1 cellular context compared by ENCODE assay signal in the genomic region with DNA sequence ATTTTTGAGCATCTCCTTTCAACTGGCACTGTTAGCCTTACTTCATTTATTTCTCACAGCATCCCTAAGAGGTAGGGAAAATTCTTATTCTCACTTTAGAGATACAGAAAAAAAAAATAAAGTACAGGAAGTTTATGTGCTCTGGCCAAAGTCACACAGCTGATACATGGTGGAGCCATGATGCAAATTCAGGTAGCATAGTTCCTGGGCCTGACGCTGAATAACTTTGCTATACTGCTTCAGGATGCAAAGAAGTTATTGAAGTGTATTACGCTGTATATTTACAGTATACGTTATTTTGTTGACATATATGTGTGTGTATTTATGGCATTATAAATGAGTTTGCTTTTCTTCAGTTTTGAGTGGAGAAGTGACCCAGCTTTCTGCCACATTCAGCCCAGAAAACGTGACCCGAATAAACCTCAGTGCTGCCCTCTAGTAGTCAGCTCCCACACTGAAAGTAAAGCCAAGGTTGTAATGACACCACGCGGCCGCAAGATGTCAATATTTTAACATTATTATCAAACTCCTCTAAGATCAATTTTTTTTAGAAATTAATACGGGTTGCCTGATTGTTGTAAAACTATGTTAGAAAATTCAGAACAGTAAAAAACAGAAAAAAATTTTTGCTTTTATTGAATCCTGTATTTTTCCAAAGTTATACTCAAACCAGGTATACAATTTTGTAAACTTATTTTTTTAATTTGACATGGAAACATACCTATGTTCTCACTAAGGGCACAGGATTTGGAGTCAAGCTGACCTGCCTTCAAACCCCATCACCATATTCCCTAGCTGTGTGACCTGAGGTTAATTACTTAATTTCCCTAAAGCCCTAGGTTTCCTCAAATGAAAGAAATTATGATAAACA.
TF ChIP-seq lines count a peak whose summit lies in the region.

No MANE protein-coding gene starts in this region.

TF ChIP-seq in HepG2, 621 proteins besides CTCF, POLR2A, EP300 and RAD21 (continued from another document):
- TF ChIP-seq, protein P1, sequence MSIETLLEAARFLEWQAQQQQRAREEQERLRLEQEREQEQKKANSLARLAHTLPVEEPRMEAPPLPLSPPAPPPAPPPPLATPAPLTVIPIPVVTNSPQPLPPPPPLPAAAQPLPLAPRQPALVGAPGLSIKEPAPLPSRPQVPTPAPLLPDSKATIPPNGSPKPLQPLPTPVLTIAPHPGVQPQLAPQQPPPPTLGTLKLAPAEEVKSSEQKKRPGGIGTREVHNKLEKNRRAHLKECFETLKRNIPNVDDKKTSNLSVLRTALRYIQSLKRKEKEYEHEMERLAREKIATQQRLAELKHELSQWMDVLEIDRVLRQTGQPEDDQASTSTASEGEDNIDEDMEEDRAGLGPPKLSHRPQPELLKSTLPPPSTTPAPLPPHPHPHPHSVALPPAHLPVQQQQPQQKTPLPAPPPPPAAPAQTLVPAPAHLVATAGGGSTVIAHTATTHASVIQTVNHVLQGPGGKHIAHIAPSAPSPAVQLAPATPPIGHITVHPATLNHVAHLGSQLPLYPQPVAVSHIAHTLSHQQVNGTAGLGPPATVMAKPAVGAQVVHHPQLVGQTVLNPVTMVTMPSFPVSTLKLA (IDR thresholded peaks at IDR 0.05) = no peak
- TF ChIP-seq ZNF20 (CRISPR knock-in tag; IDR thresholded peaks at IDR 0.05) (no peak), SP140L (CRISPR knock-in tag; IDR thresholded peaks at IDR 0.05; ENCODE audit: borderline replicate concordance) (no peak), ETV5 (CRISPR knock-in tag; IDR thresholded peaks at IDR 0.05; ENCODE audit: borderline replicate concordance) (no peak), ZNF724P (CRISPR knock-in tag; IDR thresholded peaks at IDR 0.05; ENCODE audit: borderline replicate concordance) (no peak), SIN3B (IDR thresholded peaks at IDR 0.05; ENCODE audit: low read length) (no peak), SMYD3 (CRISPR knock-in tag; IDR thresholded peaks at IDR 0.05) (no peak), ZNF34 (CRISPR knock-in tag; IDR thresholded peaks at IDR 0.05; ENCODE audit: borderline replicate concordance) (no peak), BHLHE40 (IDR thresholded peaks at IDR 0.05; ENCODE audit: low read length) (peak; percentile 76), NR2F2 (IDR thresholded peaks at IDR 0.05; ENCODE audit: borderline replicate concordance, low read depth) (no peak), SMC3 (IDR thresholded peaks at IDR 0.05; ENCODE audit: low read length) (peak; percentile 84), SETDB1 (CRISPR knock-in tag; IDR thresholded peaks at IDR 0.05; ENCODE audit: borderline replicate concordance) (no peak), ZNF256 (CRISPR knock-in tag; conservative IDR thresholded peaks at IDR 0.05) (no peak), CREM (IDR thresholded peaks at IDR 0.05) (no peak), CREM (CRISPR knock-in tag; IDR thresholded peaks at IDR 0.05) (no peak), STAG1 (CRISPR knock-in tag; IDR thresholded peaks at IDR 0.05) (peak; percentile 79), ZSCAN12 (CRISPR knock-in tag; IDR thresholded peaks at IDR 0.05) (no peak), KDM1A (CRISPR knock-in tag; IDR thresholded peaks at IDR 0.05) (no peak), ZNF7 (CRISPR knock-in tag; IDR thresholded peaks at IDR 0.05) (no peak)
- TF ChIP-seq, protein P2, sequence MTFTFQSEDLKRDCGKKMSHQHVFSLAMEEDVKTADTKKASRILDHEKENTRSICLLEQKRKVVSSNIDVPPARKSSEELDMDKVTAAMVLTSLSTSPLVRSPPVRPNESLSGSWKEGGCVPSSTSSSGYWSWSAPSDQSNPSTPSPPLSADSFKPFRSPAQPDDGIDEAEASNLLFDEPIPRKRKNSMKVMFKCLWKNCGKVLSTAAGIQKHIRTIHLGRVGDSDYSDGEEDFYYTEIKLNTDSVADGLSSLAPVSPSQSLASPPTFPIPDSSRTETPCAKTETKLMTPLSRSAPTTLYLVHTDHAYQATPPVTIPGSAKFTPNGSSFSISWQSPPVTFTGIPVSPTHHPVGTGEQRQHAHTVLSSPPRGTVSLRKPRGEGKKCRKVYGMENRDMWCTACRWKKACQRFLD (CRISPR knock-in tag; IDR thresholded peaks at IDR 0.05; ENCODE audit: borderline replicate concordance) = no peak
- TF ChIP-seq, protein P3, sequence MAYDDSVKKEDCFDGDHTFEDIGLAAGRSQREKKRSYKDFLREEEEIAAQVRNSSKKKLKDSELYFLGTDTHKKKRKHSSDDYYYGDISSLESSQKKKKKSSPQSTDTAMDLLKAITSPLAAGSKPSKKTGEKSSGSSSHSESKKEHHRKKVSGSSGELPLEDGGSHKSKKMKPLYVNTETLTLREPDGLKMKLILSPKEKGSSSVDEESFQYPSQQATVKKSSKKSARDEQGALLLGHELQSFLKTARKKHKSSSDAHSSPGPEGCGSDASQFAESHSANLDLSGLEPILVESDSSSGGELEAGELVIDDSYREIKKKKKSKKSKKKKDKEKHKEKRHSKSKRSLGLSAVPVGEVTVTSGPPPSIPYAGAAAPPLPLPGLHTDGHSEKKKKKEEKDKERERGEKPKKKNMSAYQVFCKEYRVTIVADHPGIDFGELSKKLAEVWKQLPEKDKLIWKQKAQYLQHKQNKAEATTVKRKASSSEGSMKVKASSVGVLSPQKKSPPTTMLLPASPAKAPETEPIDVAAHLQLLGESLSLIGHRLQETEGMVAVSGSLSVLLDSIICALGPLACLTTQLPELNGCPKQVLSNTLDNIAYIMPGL (CRISPR knock-in tag; IDR thresholded peaks at IDR 0.05; ENCODE audit: borderline replicate concordance in 1 of 2, low read depth in 1 of 2) = no peak
- TF ChIP-seq, protein P4, sequence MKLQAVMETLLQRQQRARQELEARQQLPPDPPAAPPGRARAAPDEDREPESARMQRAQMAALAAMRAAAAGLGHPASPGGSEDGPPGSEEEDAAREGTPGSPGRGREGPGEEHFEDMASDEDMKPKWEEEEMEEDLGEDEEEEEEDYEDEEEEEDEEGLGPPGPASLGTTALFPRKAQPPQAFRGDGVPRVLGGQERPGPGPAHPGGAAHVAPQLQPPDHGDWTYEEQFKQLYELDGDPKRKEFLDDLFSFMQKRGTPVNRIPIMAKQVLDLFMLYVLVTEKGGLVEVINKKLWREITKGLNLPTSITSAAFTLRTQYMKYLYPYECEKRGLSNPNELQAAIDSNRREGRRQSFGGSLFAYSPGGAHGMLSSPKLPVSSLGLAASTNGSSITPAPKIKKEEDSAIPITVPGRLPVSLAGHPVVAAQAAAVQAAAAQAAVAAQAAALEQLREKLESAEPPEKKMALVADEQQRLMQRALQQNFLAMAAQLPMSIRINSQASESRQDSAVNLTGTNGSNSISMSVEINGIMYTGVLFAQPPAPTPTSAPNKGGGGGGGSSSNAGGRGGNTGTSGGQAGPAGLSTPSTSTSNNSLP (IDR thresholded peaks at IDR 0.05; ENCODE audit: low read depth, low read length) = 0 out of 2 replicates have a peak, but pooled peaks have one; percentile 22
- TF ChIP-seq, protein P5, sequence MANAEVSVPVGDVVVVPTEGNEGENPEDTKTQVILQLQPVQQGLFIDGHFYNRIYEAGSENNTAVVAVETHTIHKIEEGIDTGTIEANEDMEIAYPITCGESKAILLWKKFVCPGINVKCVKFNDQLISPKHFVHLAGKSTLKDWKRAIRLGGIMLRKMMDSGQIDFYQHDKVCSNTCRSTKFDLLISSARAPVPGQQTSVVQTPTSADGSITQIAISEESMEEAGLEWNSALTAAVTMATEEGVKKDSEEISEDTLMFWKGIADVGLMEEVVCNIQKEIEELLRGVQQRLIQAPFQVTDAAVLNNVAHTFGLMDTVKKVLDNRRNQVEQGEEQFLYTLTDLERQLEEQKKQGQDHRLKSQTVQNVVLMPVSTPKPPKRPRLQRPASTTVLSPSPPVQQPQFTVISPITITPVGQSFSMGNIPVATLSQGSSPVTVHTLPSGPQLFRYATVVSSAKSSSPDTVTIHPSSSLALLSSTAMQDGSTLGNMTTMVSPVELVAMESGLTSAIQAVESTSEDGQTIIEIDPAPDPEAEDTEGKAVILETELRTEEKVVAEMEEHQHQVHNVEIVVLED (CRISPR knock-in tag; IDR thresholded peaks at IDR 0.05; ENCODE audit: borderline replicate concordance) = no peak
- TF ChIP-seq, protein P6, sequence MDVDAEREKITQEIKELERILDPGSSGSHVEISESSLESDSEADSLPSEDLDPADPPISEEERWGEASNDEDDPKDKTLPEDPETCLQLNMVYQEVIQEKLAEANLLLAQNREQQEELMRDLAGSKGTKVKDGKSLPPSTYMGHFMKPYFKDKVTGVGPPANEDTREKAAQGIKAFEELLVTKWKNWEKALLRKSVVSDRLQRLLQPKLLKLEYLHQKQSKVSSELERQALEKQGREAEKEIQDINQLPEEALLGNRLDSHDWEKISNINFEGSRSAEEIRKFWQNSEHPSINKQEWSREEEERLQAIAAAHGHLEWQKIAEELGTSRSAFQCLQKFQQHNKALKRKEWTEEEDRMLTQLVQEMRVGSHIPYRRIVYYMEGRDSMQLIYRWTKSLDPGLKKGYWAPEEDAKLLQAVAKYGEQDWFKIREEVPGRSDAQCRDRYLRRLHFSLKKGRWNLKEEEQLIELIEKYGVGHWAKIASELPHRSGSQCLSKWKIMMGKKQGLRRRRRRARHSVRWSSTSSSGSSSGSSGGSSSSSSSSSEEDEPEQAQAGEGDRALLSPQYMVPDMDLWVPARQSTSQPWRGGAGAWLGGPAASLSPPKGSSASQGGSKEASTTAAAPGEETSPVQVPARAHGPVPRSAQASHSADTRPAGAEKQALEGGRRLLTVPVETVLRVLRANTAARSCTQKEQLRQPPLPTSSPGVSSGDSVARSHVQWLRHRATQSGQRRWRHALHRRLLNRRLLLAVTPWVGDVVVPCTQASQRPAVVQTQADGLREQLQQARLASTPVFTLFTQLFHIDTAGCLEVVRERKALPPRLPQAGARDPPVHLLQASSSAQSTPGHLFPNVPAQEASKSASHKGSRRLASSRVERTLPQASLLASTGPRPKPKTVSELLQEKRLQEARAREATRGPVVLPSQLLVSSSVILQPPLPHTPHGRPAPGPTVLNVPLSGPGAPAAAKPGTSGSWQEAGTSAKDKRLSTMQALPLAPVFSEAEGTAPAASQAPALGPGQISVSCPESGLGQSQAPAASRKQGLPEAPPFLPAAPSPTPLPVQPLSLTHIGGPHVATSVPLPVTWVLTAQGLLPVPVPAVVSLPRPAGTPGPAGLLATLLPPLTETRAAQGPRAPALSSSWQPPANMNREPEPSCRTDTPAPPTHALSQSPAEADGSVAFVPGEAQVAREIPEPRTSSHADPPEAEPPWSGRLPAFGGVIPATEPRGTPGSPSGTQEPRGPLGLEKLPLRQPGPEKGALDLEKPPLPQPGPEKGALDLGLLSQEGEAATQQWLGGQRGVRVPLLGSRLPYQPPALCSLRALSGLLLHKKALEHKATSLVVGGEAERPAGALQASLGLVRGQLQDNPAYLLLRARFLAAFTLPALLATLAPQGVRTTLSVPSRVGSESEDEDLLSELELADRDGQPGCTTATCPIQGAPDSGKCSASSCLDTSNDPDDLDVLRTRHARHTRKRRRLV (CRISPR knock-in tag; IDR thresholded peaks at IDR 0.05) = no peak
- TF ChIP-seq, protein P7, sequence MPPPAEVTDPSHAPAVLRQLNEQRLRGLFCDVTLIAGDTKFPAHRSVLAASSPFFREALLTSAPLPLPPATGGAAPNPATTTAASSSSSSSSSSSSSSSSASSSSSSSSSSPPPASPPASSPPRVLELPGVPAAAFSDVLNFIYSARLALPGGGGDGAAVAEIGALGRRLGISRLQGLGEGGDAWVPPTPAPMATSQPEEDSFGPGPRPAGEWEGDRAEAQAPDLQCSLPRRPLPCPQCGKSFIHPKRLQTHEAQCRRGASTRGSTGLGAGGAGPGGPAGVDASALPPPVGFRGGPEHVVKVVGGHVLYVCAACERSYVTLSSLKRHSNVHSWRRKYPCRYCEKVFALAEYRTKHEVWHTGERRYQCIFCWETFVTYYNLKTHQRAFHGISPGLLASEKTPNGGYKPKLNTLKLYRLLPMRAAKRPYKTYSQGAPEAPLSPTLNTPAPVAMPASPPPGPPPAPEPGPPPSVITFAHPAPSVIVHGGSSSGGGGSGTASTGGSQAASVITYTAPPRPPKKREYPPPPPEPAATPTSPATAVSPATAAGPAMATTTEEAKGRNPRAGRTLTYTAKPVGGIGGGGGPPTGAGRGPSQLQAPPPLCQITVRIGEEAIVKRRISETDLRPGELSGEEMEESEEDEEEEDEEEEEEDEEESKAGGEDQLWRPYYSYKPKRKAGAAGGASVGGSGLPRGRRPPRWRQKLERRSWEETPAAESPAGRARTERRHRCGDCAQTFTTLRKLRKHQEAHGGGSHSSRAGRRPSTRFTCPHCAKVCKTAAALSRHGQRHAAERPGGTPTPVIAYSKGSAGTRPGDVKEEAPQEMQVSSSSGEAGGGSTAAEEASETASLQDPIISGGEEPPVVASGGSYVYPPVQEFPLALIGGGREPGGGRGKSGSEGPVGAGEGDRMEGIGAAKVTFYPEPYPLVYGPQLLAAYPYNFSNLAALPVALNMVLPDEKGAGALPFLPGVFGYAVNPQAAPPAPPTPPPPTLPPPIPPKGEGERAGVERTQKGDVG (CRISPR knock-in tag; IDR thresholded peaks at IDR 0.05; ENCODE audit: borderline replicate concordance) = no peak
- TF ChIP-seq, protein P8, sequence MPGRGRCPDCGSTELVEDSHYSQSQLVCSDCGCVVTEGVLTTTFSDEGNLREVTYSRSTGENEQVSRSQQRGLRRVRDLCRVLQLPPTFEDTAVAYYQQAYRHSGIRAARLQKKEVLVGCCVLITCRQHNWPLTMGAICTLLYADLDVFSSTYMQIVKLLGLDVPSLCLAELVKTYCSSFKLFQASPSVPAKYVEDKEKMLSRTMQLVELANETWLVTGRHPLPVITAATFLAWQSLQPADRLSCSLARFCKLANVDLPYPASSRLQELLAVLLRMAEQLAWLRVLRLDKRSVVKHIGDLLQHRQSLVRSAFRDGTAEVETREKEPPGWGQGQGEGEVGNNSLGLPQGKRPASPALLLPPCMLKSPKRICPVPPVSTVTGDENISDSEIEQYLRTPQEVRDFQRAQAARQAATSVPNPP (CRISPR knock-in tag; IDR thresholded peaks at IDR 0.05) = no peak
